Comparison of ENCODE assay signal across 14 cellular contexts in the genomic region with DNA sequence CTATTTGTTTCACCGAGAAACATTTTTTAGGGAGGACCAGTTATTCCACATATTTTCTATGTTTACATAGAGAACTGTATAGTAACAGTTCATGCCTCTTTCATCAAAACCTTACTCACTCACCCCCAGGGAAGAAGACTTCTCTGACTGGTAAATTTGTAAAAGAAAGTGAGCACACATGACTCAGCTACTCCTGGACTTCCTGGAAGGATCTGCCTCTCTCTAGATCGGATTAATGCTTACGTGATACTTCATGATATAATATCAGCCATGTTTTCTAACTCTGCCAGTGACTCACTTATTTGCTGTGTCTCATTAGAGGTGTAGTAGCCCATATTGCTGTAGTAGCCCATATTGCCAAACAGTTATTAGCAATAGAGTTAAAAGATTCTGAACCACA.
DNase-seq lines count a peak whose midpoint lies in the region; ATAC-seq, FAIRE-seq and TF ChIP-seq lines count a peak whose summit lies in the region.
"Had no signal": no experiment of that assay in that cellular context is flagged by ENCODE, and none has a peak within 500 bp of the region (broad histone marks: within the 10 kb centered on the region; RNA-seq: fewer than 3 reads in every experiment).

No MANE protein-coding gene starts in this region.

- H3K4me3 ChIP-seq in bronchial epithelial cell (ENCODE audit: low read depth, low read length) (no peak overlapping the region), lung (no peak overlapping the region), sigmoid colon (no peak overlapping the region)
- H3K4me3 ChIP-seq: ascending aorta had no signal

- no peaks in the 10 kb centered on the region for H3K9me3 ChIP-seq in lung (ENCODE audit: control insufficient read depth in 2 of 2, insufficient read depth in 1 of 2, low read length in 1 of 2)
- no peaks in the 10 kb centered on the region for H3K9me3 ChIP-seq in sigmoid colon
- H3K9me3 ChIP-seq: ascending aorta, BE2C had no signal

- H3K9me3 Mint-ChIP-seq in progenitor cell of endocrine pancreas (ENCODE audit: low read depth), result no peaks in the 10 kb centered on the region

- peak; percentile 75 for DNase-seq in Caki2 (ENCODE audit: low read depth)
- peak; percentile 26 for DNase-seq in OCI-M1 (lab: John Stamatoyannopoulos, UW)
- DNase-seq in bronchial epithelial cell (ENCODE audit: low read depth), result peak; percentile 100
- DNase-seq in lung (ENCODE audit: low spot score), result no peak
- no peak for DNase-seq in NCI-H2107 (lab: John Stamatoyannopoulos, UW)
- no peak for DNase-seq in sigmoid colon
- no peak for DNase-seq in progenitor cell of endocrine pancreas (ENCODE audit: low spot score, unreplicated experiment)
- DNase-seq: BE2C; naive thymus-derived CD8-positive, alpha-beta T cell; NCI-H2171; stimulated activated CD4-positive, alpha-beta T cell treated with anti-CD3 and anti-CD28 coated beads, Interleukin-12 subunit alpha, Interleukin-12 subunit beta, amount 100 ng/mL, for 4 hours had no signal

- intact Hi-C loops in sigmoid colon (cut with DNase I), result no loop called here

- WGBS in lung, 2 donors, result 54 to 72% methylated on average over 3 of the region's 3 CpGs
- 55 to 74% methylated on average over 3 of the region's 3 CpGs for WGBS in sigmoid colon, 2 donors

- no peak for TF ChIP-seq CTCF in bronchial epithelial cell (IDR thresholded peaks at IDR 0.05; ENCODE audit: insufficient read depth, low read length, severe bottlenecking)
- no peak for TF ChIP-seq CTCF in lung (IDR thresholded peaks at IDR 0.05; ENCODE audit: control extremely low read depth, extremely low read depth)
- no peak for TF ChIP-seq CTCF in sigmoid colon (IDR thresholded peaks at IDR 0.05)
- no peak for TF ChIP-seq CTCF in progenitor cell of endocrine pancreas (IDR thresholded peaks at IDR 0.05; ENCODE audit: unreplicated experiment)

- H3K27me3 ChIP-seq in bronchial epithelial cell (ENCODE audit: control insufficient read depth, insufficient read depth, low read length) (no peaks in the 10 kb centered on the region), lung (ENCODE audit: control insufficient read depth, insufficient read depth) (no peaks in the 10 kb centered on the region), sigmoid colon (no peaks in the 10 kb centered on the region)
- H3K27me3 ChIP-seq: ascending aorta, BE2C had no signal

- no peaks in the 10 kb centered on the region for H3K27me3 Mint-ChIP-seq in progenitor cell of endocrine pancreas
- H3K27me3 Mint-ChIP-seq: naive thymus-derived CD8-positive, alpha-beta T cell had no signal

- no peak for TF ChIP-seq EP300 in sigmoid colon (IDR thresholded peaks at IDR 0.05)

- no peak overlapping the region for H3K27ac ChIP-seq in lung (ENCODE audit: low read depth in 1 of 2, low read length in 1 of 2)
- H3K27ac ChIP-seq in sigmoid colon, result no peak overlapping the region
- H3K27ac ChIP-seq: ascending aorta had no signal

- no peak overlapping the region for H3K27ac Mint-ChIP-seq in progenitor cell of endocrine pancreas
- H3K27ac Mint-ChIP-seq: naive thymus-derived CD8-positive, alpha-beta T cell had no signal

- H3K36me3 ChIP-seq in bronchial epithelial cell (ENCODE audit: control insufficient read depth, insufficient read depth, low read length) (no peaks in the 10 kb centered on the region), lung (ENCODE audit: control insufficient read depth in 2 of 2, insufficient read depth in 2 of 2, low read length in 2 of 2) (no peaks in the 10 kb centered on the region), sigmoid colon (no peaks in the 10 kb centered on the region)
- H3K36me3 ChIP-seq: ascending aorta, BE2C had no signal

- in situ Hi-C loops in Caki2 (cut with HindIII; ENCODE audit: low pct_unique_long_range_greater_than_20kb, low sequenced_read_pairs), result no loop called here

- no peak for TF ChIP-seq POLR2A in sigmoid colon (IDR thresholded peaks at IDR 0.05)

- no peaks in the 10 kb centered on the region for H3K36me3 Mint-ChIP-seq in progenitor cell of endocrine pancreas (ENCODE audit: insufficient read depth)
- H3K36me3 Mint-ChIP-seq: naive thymus-derived CD8-positive, alpha-beta T cell had no signal

- H3K4me3 Mint-ChIP-seq in progenitor cell of endocrine pancreas (ENCODE audit: low read depth), result no peak overlapping the region
- H3K4me3 Mint-ChIP-seq: naive thymus-derived CD8-positive, alpha-beta T cell had no signal

- H3K4me1 Mint-ChIP-seq in progenitor cell of endocrine pancreas (ENCODE audit: low read depth), result peaks cover 6% of the 10 kb centered on the region
- H3K4me1 Mint-ChIP-seq: naive thymus-derived CD8-positive, alpha-beta T cell had no signal

- H3K4me1 ChIP-seq in lung (ENCODE audit: control insufficient read depth in 2 of 2, insufficient read depth in 2 of 2, low read length in 2 of 2) (no peaks in the 10 kb centered on the region), sigmoid colon (no peaks in the 10 kb centered on the region)
- H3K4me1 ChIP-seq: ascending aorta, BE2C had no signal

- FAIRE-seq in bronchial epithelial cell (lab: Jason Lieb, UNC), result no peak
- FAIRE-seq: G401.6 had no signal

- ATAC-seq in lung (ENCODE audit: insufficient read depth, low FRiP score) (peak; percentile 46), HG02798 (IDR thresholded peaks at IDR 0.05; ENCODE audit: poor library complexity, unreplicated experiment) (no peak)
- ATAC-seq: naive thymus-derived CD8-positive, alpha-beta T cell had no signal

Comparison
In these comparisons a context has a peak if more than half of its experiments do, and no peak if none do; other contexts are left out.
1. DNase-seq: peak in Caki2 (single experiment), OCI-M1 (single experiment) and bronchial epithelial cell (single experiment); none in lung (single experiment), NCI-H2107 (single experiment), sigmoid colon (single experiment) and progenitor cell of endocrine pancreas (single experiment).